Comparison of ENCODE assay signal across 18 cellular contexts in the genomic region with DNA sequence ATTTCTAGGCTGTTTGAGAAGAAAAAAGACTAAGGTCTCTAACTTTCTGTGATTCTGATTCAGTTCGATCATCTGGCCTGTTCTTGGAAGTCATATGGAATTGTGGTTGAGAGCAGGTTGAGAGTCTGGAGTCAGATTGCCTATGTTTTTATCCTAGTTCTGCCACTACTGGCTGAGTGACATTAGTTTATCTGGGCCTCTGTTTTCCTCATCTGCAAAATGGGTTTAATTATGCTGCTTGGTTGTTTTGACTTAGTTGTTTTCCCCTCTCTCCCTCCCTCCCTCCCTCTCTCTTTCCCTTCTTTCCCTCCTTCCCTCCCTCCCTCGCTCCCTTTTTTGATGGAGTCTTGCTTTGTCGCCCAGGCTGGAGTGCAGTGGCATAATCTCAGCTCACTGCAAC.
"Had no signal": no experiment of that assay in that cellular context is flagged by ENCODE, and none has a peak within 500 bp of the region (broad histone marks: within the 10 kb centered on the region; RNA-seq: fewer than 3 reads in every experiment).

No MANE protein-coding gene starts in this region.

- H3K4me2 ChIP-seq: hepatocyte, smooth muscle cell had no signal

- H3K4me3 ChIP-seq: colonic mucosa, esophagus squamous epithelium, hepatocyte, smooth muscle cell, testis, transverse colon had no signal

- H3K27me3 ChIP-seq: colonic mucosa, esophagus squamous epithelium, hepatocyte, testis, transverse colon had no signal

- DNase-seq: cerebellar nuclear complex; colonic mucosa; dermis blood vessel endothelial cell; esophagus squamous epithelium; foreskin fibroblast; head of caudate nucleus; mesendoderm; naive B cell; posterior cingulate gyrus; stimulated activated CD4-positive, alpha-beta T cell treated with anti-CD3 and anti-CD28 coated beads, Interleukin-2, amount 100 ng/mL, for 48 hours; stimulated activated CD8-positive, alpha-beta memory T cell treated with anti-CD3 and anti-CD28 coated beads, Interleukin-4, amount 100 ng/mL, for 48 hours; stimulated activated naive CD8-positive, alpha-beta T cell treated with anti-CD3 and anti-CD28 coated beads, Interleukin-15, amount 100 ng/mL, for 72 hours; testis; transverse colon had no signal

- H3K4me3 Mint-ChIP-seq: naive B cell; neural crest cell; stimulated activated effector memory CD8-positive, alpha-beta T cell treated with anti-CD3 and anti-CD28 coated beads, Interleukin-12 subunit alpha, Interleukin-12 subunit beta, amount 100 ng/mL, for 72 hours; stimulated activated naive CD8-positive, alpha-beta T cell treated with anti-CD3 and anti-CD28 coated beads, Interleukin-15, amount 100 ng/mL, for 72 hours had no signal

- H3K27ac Mint-ChIP-seq: naive B cell; stimulated activated effector memory CD8-positive, alpha-beta T cell treated with anti-CD3 and anti-CD28 coated beads, Interleukin-12 subunit alpha, Interleukin-12 subunit beta, amount 100 ng/mL, for 72 hours; stimulated activated naive CD8-positive, alpha-beta T cell treated with anti-CD3 and anti-CD28 coated beads, Interleukin-15, amount 100 ng/mL, for 72 hours had no signal

- H3K9me3 Mint-ChIP-seq: naive B cell; neural crest cell; stimulated activated effector memory CD8-positive, alpha-beta T cell treated with anti-CD3 and anti-CD28 coated beads, Interleukin-12 subunit alpha, Interleukin-12 subunit beta, amount 100 ng/mL, for 72 hours had no signal

- H3K27me3 Mint-ChIP-seq: naive B cell; stimulated activated naive CD8-positive, alpha-beta T cell treated with anti-CD3 and anti-CD28 coated beads, Interleukin-15, amount 100 ng/mL, for 72 hours had no signal

- H3K36me3 Mint-ChIP-seq: naive B cell had no signal

- H3K27ac ChIP-seq: colonic mucosa, esophagus squamous epithelium, hepatocyte, testis had no signal

- ATAC-seq: stimulated activated effector memory CD8-positive, alpha-beta T cell treated with anti-CD3 and anti-CD28 coated beads, Interleukin-12 subunit alpha, Interleukin-12 subunit beta, amount 100 ng/mL, for 72 hours; stimulated activated naive CD8-positive, alpha-beta T cell treated with anti-CD3 and anti-CD28 coated beads, Interleukin-15, amount 100 ng/mL, for 72 hours had no signal

- H2AFZ ChIP-seq: hepatocyte had no signal

- H3K9me3 ChIP-seq: colonic mucosa, esophagus squamous epithelium, testis, transverse colon had no signal

- H3K36me3 ChIP-seq: colonic mucosa, esophagus squamous epithelium, transverse colon had no signal
